32 cellular contexts compared by ENCODE assay signal in the genomic region with DNA sequence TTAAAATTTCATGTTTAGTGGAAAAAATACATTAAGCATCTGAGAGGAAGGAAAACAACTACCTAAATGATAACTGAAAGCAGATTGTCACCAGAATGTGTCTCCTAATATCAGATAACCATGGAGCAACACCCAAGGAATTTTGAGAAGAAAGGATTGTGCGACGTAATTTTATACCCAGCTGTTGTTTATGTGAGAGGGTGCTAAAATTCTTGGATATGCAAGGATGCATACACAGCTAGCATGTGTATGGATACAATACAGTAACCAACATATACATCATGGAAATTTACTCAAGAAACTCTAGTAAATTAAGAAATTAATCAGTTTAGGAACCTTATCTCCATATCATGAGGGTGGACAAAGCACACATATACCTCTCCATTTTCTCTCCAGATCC.
"Had no signal": no experiment of that assay in that cellular context is flagged by ENCODE, and none has a peak within 500 bp of the region (broad histone marks: within the 10 kb centered on the region; RNA-seq: fewer than 3 reads in every experiment).

No MANE protein-coding gene starts in this region.

- ATAC-seq: naive thymus-derived CD8-positive, alpha-beta T cell; natural killer cell treated with Interleukin-12 subunit alpha and Interleukin-12 subunit beta and Interleukin-15 and Interleukin-18, amount 100 ng/mL, for 72 hours; psoas muscle; right cardiac atrium; sciatic nerve; stimulated activated memory B cell treated with anti-CD40 and anti-IgM and Interleukin-4, amounts not matched to agents 10 μg/mL and 1 μg/mL and 100 μg/mL, for 72 hours; stimulated activated naive CD8-positive, alpha-beta T cell treated with anti-CD3 and anti-CD28 coated beads, Interleukin-15, amount 100 ng/mL, for 72 hours; stimulated activated naive CD8-positive, alpha-beta T cell treated with anti-CD3 and anti-CD28 coated beads, Interleukin-15, Interleukin-2, amounts not matched to agents 100 U/mL and 50 U/mL, for 24 hours; upper lobe of right lung had no signal

- H3K27me3 ChIP-seq: neutrophil, ovary, spleen, suprapubic skin, testis, tibial artery, upper lobe of right lung, uterus had no signal

- H3K27me3 Mint-ChIP-seq: progenitor cell of endocrine pancreas; stimulated activated memory B cell treated with anti-CD40 and anti-IgM and Interleukin-4, amounts not matched to agents 10 μg/mL and 1 μg/mL and 100 μg/mL, for 72 hours; type B pancreatic cell had no signal

- H3K27ac Mint-ChIP-seq: naive thymus-derived CD8-positive, alpha-beta T cell; natural killer cell treated with Interleukin-12 subunit alpha and Interleukin-12 subunit beta and Interleukin-15 and Interleukin-18, amount 100 ng/mL, for 72 hours; nephron progenitor cell; progenitor cell of endocrine pancreas; stimulated activated memory B cell treated with anti-CD40 and anti-IgM and Interleukin-4, amounts not matched to agents 10 μg/mL and 1 μg/mL and 100 μg/mL, for 72 hours; stimulated activated naive CD8-positive, alpha-beta T cell treated with anti-CD3 and anti-CD28 coated beads, Interleukin-15, amount 100 ng/mL, for 72 hours; type B pancreatic cell had no signal

- H3K36me3 ChIP-seq: neutrophil, ovary, spleen, suprapubic skin, tibial artery, transverse colon, upper lobe of right lung, uterus had no signal

- H3K4me1 Mint-ChIP-seq: naive thymus-derived CD8-positive, alpha-beta T cell; stimulated activated memory B cell treated with anti-CD40 and anti-IgM and Interleukin-4, amounts not matched to agents 10 μg/mL and 1 μg/mL and 100 μg/mL, for 72 hours; stimulated activated naive CD8-positive, alpha-beta T cell treated with anti-CD3 and anti-CD28 coated beads, Interleukin-15, amount 100 ng/mL, for 72 hours had no signal

- DNase-seq: naive thymus-derived CD8-positive, alpha-beta T cell; nephron progenitor cell; ovary; posterior cingulate gyrus; psoas muscle; right cardiac atrium; spleen; stimulated activated CD4-positive, alpha-beta T cell treated with anti-CD3 and anti-CD28 coated beads, Interleukin-12 subunit alpha, Interleukin-12 subunit beta, amount 100 ng/mL, for 4 hours; stimulated activated CD4-positive, alpha-beta T cell treated with anti-CD3 and anti-CD28 coated beads, Interleukin-1b, Interleukin-23, amount 100 ng/mL, for 48 hours; stimulated activated CD4-positive, alpha-beta T cell treated with anti-CD3 and anti-CD28 coated beads, Interleukin-4, amount 100 ng/mL, for 1 hour; stimulated activated CD4-positive, alpha-beta T cell treated with anti-CD3 and anti-CD28 coated beads, Interleukin-4, amount 100 ng/mL, for 4 hours; stimulated activated CD8-positive, alpha-beta memory T cell treated with anti-CD3 and anti-CD28 coated beads, Interleukin-4, amount 100 ng/mL, for 48 hours; stimulated activated naive CD4-positive, alpha-beta T cell; stimulated activated naive CD8-positive, alpha-beta T cell treated with anti-CD3 and anti-CD28 coated beads, Interleukin-15, amount 100 ng/mL, for 72 hours; stimulated activated naive CD8-positive, alpha-beta T cell treated with anti-CD3 and anti-CD28 coated beads, Interleukin-15, Interleukin-2, amounts not matched to agents 100 U/mL and 50 U/mL, for 24 hours; substantia nigra; testis; tibial artery; transverse colon; upper lobe of right lung; uterus had no signal

- H3K4me3 Mint-ChIP-seq: naive thymus-derived CD8-positive, alpha-beta T cell; natural killer cell treated with Interleukin-12 subunit alpha and Interleukin-12 subunit beta and Interleukin-15 and Interleukin-18, amount 100 ng/mL, for 72 hours; nephron progenitor cell; neural crest cell; stimulated activated memory B cell treated with anti-CD40 and anti-IgM and Interleukin-4, amounts not matched to agents 10 μg/mL and 1 μg/mL and 100 μg/mL, for 72 hours; stimulated activated naive CD8-positive, alpha-beta T cell treated with anti-CD3 and anti-CD28 coated beads, Interleukin-15, amount 100 ng/mL, for 72 hours; type B pancreatic cell had no signal

- H3K79me2 ChIP-seq: parathyroid adenoma had no signal

- H3K27ac ChIP-seq: neutrophil, ovary, parathyroid adenoma, psoas muscle, skin epidermis, spleen, suprapubic skin, testis, tibial artery, transverse colon, upper lobe of right lung, uterus had no signal

- H3K36me3 Mint-ChIP-seq: stimulated activated memory B cell treated with anti-CD40 and anti-IgM and Interleukin-4, amounts not matched to agents 10 μg/mL and 1 μg/mL and 100 μg/mL, for 72 hours; type B pancreatic cell had no signal

- H3K9me3 ChIP-seq: neutrophil, psoas muscle, suprapubic skin, testis, tibial artery, transverse colon, upper lobe of right lung, uterus had no signal

- H3K9ac ChIP-seq: parathyroid adenoma had no signal

- H3K4me3 ChIP-seq: ovary, psoas muscle, skin epidermis, smooth muscle cell, spleen, suprapubic skin, testis, tibial artery, transverse colon, upper lobe of right lung, uterus had no signal

- H3K4me2 ChIP-seq: smooth muscle cell had no signal

- H3K4me1 ChIP-seq: parathyroid adenoma, psoas muscle, spleen, suprapubic skin, testis, tibial artery, transverse colon, upper lobe of right lung, uterus had no signal

- H2AFZ ChIP-seq: parathyroid adenoma had no signal
